In genomic region chr18:12656671-12657047, GRCh38 we compare ENCODE assay signal across 3 cellular contexts.
TF ChIP-seq lines count a peak whose summit lies in the region.

No MANE protein-coding gene starts in this region.

TF ChIP-seq in A549, 52 proteins besides CTCF, POLR2A, EP300 and RAD21 (continued from another document):
- TF ChIP-seq ATOH8 (CRISPR knock-in tag; IDR thresholded peaks at IDR 0.05; ENCODE audit: low read depth) (no peak), BCL3 (IDR thresholded peaks at IDR 0.05) (no peak), HDAC2 (IDR thresholded peaks at IDR 0.05) (no peak), ZNF302 (CRISPR knock-in tag; IDR thresholded peaks at IDR 0.05) (no peak), RNF2 (IDR thresholded peaks at IDR 0.05; ENCODE audit: borderline replicate concordance, low read depth) (no peak), REST (IDR thresholded peaks at IDR 0.05) (no peak), SMC3 (IDR thresholded peaks at IDR 0.05) (no peak), E2F6 (IDR thresholded peaks at IDR 0.05; ENCODE audit: borderline replicate concordance, low read depth) (no peak), TP53 (CRISPR knock-in tag; IDR thresholded peaks at IDR 0.05) (no peak), KDM1A (IDR thresholded peaks at IDR 0.05; ENCODE audit: low read depth) (no peak)
TF ChIP-seq in A549: peak in this region for 0.

TF ChIP-seq in HEK293, 187 proteins besides CTCF, POLR2A, EP300 and RAD21 (continued from another document):
- TF ChIP-seq ZSCAN4 (tag by site-specific recombination; IDR thresholded peaks at IDR 0.05) (peak; percentile 26; the same call in 1 of the 2 replicates), ZNF521 (tag by site-specific recombination; IDR thresholded peaks at IDR 0.05) (no peak), ZBTB21 (tag by site-specific recombination; IDR thresholded peaks at IDR 0.05) (peak; percentile 91), PRDM6 (tag by site-specific recombination; IDR thresholded peaks at IDR 0.05) (peak; percentile 94), ZNF629 (tag by site-specific recombination; IDR thresholded peaks at IDR 0.05) (peak; percentile 96), SCRT2 (tag by site-specific recombination; IDR thresholded peaks at IDR 0.05) (no peak), ZNF223 (tag by site-specific recombination; IDR thresholded peaks at IDR 0.05) (no peak), ZEB2 (tag by site-specific recombination; IDR thresholded peaks at IDR 0.05) (0 out of 2 replicates have a peak, but pooled peaks have one; percentile 30), IKZF3 (tag by site-specific recombination; IDR thresholded peaks at IDR 0.05) (peak; percentile 14; the same call in 1 of the 2 replicates), PRDM1 (tag by site-specific recombination; IDR thresholded peaks at IDR 0.05) (peak; percentile 93), SP7 (tag by site-specific recombination; IDR thresholded peaks at IDR 0.05) (0 out of 2 replicates have a peak, but pooled peaks have one; percentile 10), ZNF366 (tag by site-specific recombination; conservative IDR thresholded peaks at IDR 0.05) (peak; percentile 58), ZNF335 (tag by site-specific recombination; conservative IDR thresholded peaks at IDR 0.05) (peak; percentile 85)

TF ChIP-seq in liver, 16 proteins besides CTCF, POLR2A, EP300 and RAD21 (continued from another document):
- TF ChIP-seq REST (IDR thresholded peaks at IDR 0.05): no peak
- TF ChIP-seq ZBTB33 (IDR thresholded peaks at IDR 0.05): no peak
- no peak for TF ChIP-seq MAX (IDR thresholded peaks at IDR 0.05)
- no peak for TF ChIP-seq FOXA1 (IDR thresholded peaks at IDR 0.05)
- no peak for TF ChIP-seq YY1 (IDR thresholded peaks at IDR 0.05)
- no peak for TF ChIP-seq GABPA (IDR thresholded peaks at IDR 0.05 in 1 of 2, conservative IDR thresholded peaks at IDR 0.05 in 1 of 2)
- TF ChIP-seq TAF1 (conservative IDR thresholded peaks at IDR 0.05): no peak
- no peak for TF ChIP-seq HNF4A (conservative IDR thresholded peaks at IDR 0.05)
- TF ChIP-seq NR2F2 (IDR thresholded peaks at IDR 0.05): no peak
- TF ChIP-seq ATF3 (IDR thresholded peaks at IDR 0.05): no peak
- no peak for TF ChIP-seq SP1 (IDR thresholded peaks at IDR 0.05)
- TF ChIP-seq RXRA (IDR thresholded peaks at IDR 0.05): no peak
- TF ChIP-seq FOXA2 (IDR thresholded peaks at IDR 0.05): no peak
